10 cellular contexts compared by ENCODE assay signal in genomic region chr6:4112366-4112765, GRCh38. TPM values are rescaled to one million over a fixed set of nuclear protein-coding genes. Genes with fewer than 3 reads are reported as not detected.
"Had no signal": no experiment of that assay in that cellular context is flagged by ENCODE, and none has a peak within 500 bp of the region (broad histone marks: within the 10 kb centered on the region; RNA-seq: fewer than 3 reads in every experiment).

No MANE protein-coding gene starts in this region.

- H3K9ac ChIP-seq: KMS-11 had no signal

- H3K4me2 ChIP-seq: KMS-11 had no signal

- ATAC-seq: HepG2 had no signal

- FAIRE-seq: HepG2, HTR-8/SVneo had no signal

- H3K27ac ChIP-seq: HL-60, KMS-11 had no signal

- DNase-seq: IMR-90, KBM-7, KG1 had no signal

RNA-seq across cellular contexts. Expression of gene FAM217A, which starts 33.4 kb away (rescaled TPM):
- total RNA-seq: HepG2, HT-29, HT1080, IMR-90 had no signal
- polyA plus RNA-seq: HepG2, IgD-negative memory B cell, IMR-90 had no signal
